Comparison of ENCODE assay signal across 31 cellular contexts in genomic region chr11:22078063-22078462, GRCh38.
DNase-seq lines count a peak whose midpoint lies in the region; ATAC-seq, FAIRE-seq and TF ChIP-seq lines count a peak whose summit lies in the region.
"Had no signal": no experiment of that assay in that cellular context is flagged by ENCODE, and none has a peak within 500 bp of the region (broad histone marks: within the 10 kb centered on the region; RNA-seq: fewer than 3 reads in every experiment).

No MANE protein-coding gene starts in this region.

- intact Hi-C loops in HepG2 (cut with micrococcal nuclease; ENCODE audit: unreplicated experiment) = no loop called here
- intact Hi-C loops in right lobe of liver (cut with DNase I) = no loop called here

- H3K4me1 ChIP-seq in HepG2 (ENCODE audit: insufficient read depth, low read length) (no peaks in the 10 kb centered on the region), right lobe of liver (peaks cover 0 to 50% (median 11%) of the 10 kb centered on the region in 4 donors), SJCRH30 (peaks cover 26% of the 10 kb centered on the region)
- H3K4me1 ChIP-seq: A549, BE2C, Caco-2 had no signal

- WGBS in HepG2 (ENCODE audit: low lambda C conversion rate) = 8% methylated on average over 3 of the region's 3 CpGs
- 58% methylated on average over 3 of the region's 3 CpGs for WGBS in right lobe of liver (ENCODE audit: insufficient coverage, low coverage, low lambda C conversion rate, missing lambda C conversion rate)

- no peak overlapping the region for H3K4me2 ChIP-seq in HepG2 (ENCODE audit: low read depth, low read length)
- H3K4me2 ChIP-seq: A549; BLaER1; BLaER1 treated with 17β-estradiol and CSF1 and Interleukin-3, amounts not matched to agents 10 nM and 100 nM had no signal

- H4K20me1 ChIP-seq in HepG2 (ENCODE audit: insufficient read depth, low read length) = no peaks in the 10 kb centered on the region
- H4K20me1 ChIP-seq: BLaER1; BLaER1 treated with 17β-estradiol and CSF1 and Interleukin-3, amounts not matched to agents 10 nM and 100 nM had no signal

- no peaks in the 10 kb centered on the region for H3K79me2 ChIP-seq in HepG2 (ENCODE audit: insufficient read depth, low read length)

- TF ChIP-seq CTCF in HepG2 (CRISPR knock-in tag; IDR thresholded peaks at IDR 0.05) = no peak
- TF ChIP-seq CTCF in right lobe of liver (IDR thresholded peaks at IDR 0.05) = no peak

- H2AFZ ChIP-seq in HepG2 (ENCODE audit: low read length) = no peak overlapping the region

- no TSS peak for BruUV-seq in HepG2 (replicated peaks; lab: Mats Ljungman, UMichigan)

- ATAC-seq in HepG2 (no peak), right lobe of liver (no peak)
- ATAC-seq: A549; CD8-positive, alpha-beta T cell had no signal

- FAIRE-seq in HepG2 (lab: Jason Lieb, UNC) = no peak
- FAIRE-seq: A204.1, A549, D721Med had no signal

- no peaks in the 10 kb centered on the region for H3K36me3 ChIP-seq in HepG2 (replicated peaks in 1 of 2; ENCODE audit: control insufficient read depth in 1 of 2, insufficient read depth in 2 of 2, low read length in 2 of 2)
- no peaks in the 10 kb centered on the region for H3K36me3 ChIP-seq in right lobe of liver
- H3K36me3 ChIP-seq in SJCRH30 = no peaks in the 10 kb centered on the region
- H3K36me3 ChIP-seq: BE2C, BLaER1 had no signal

- H3K9me3 ChIP-seq in HepG2 (ENCODE audit: low read length) (peaks cover 22% of the 10 kb centered on the region), right lobe of liver (no peaks in the 10 kb centered on the region), SJCRH30 (replicated peaks) (no peaks in the 10 kb centered on the region; the same call in 1 of the 2 replicates)
- H3K9me3 ChIP-seq: A549, BE2C, Caco-2 had no signal

- H3K4me3 ChIP-seq in HepG2 (replicated peaks in 1 of 3; ENCODE audit: insufficient read depth in 1 of 3, low read depth in 2 of 3, low read length in 3 of 3) (no peak overlapping the region), right lobe of liver (no peak overlapping the region), SJCRH30 (no peak overlapping the region)
- H3K4me3 ChIP-seq: A549; BLaER1; BLaER1 treated with 17β-estradiol and CSF1 and Interleukin-3, amounts not matched to agents 10 nM and 100 nM had no signal

- H3K27me3 ChIP-seq in HepG2 (ENCODE audit: control insufficient read depth in 1 of 2, insufficient read depth in 2 of 2, low read length in 2 of 2) (no peaks in the 10 kb centered on the region), right lobe of liver (no peaks in the 10 kb centered on the region), SJCRH30 (no peaks in the 10 kb centered on the region)
- H3K27me3 ChIP-seq: BE2C; BLaER1; BLaER1 treated with 17β-estradiol and CSF1 and Interleukin-3, amounts not matched to agents 10 nM and 100 nM had no signal

- CTCF ChIA-PET in HepG2 (lab: Yijun Ruan, JAX; ENCODE audit: low intra/inter-chr PET ratio, low total read pairs) = no interaction called here

- no peak overlapping the region for H3K9ac ChIP-seq in HepG2 (ENCODE audit: insufficient read depth, low read depth, low read length)
- H3K9ac ChIP-seq: BLaER1; BLaER1 treated with 17β-estradiol and CSF1 and Interleukin-3, amounts not matched to agents 10 nM and 100 nM had no signal

- in situ Hi-C loops in HepG2 (cut with HindIII; ENCODE audit: extremely low pct_ligation_motif_present, low pct_unique_long_range_greater_than_20kb) = no loop called here

- no peak for DNase-seq in HepG2 (ENCODE audit: low spot score)
- DNase-seq in right lobe of liver = no peak
- DNase-seq in SJCRH30 = no peak
- DNase-seq in NCI-H146 (lab: John Stamatoyannopoulos, UW) = no peak
- DNase-seq: 8988T; ACHN; AML-193; BE2C; C1 segment of cervical spinal cord; Caco-2; Calu3; CD4-positive, alpha-beta memory T cell; CD4-positive, alpha-beta T cell; CD4-positive, CD25-positive, alpha-beta regulatory T cell; CD8-positive, alpha-beta memory T cell; CD8-positive, alpha-beta T cell; COR-L47; DMS 273 treated with DMSO at 0.1 percent for 48 hours; DMS153; DMS53; DMS79; DMS79 treated with DMSO at 0.1 percent for 48 hours; DND-41; EL had no signal

- POLR2A ChIA-PET in HepG2 (lab: Yijun Ruan, JAX) = no interaction called here

- TF ChIP-seq POLR2A in HepG2 (IDR thresholded peaks at IDR 0.05; ENCODE audit: insufficient read depth in 1 of 2, low read depth in 2 of 2, low read length in 2 of 2) (no peak), right lobe of liver (IDR thresholded peaks at IDR 0.05) (no peak)

- TF ChIP-seq EP300 in HepG2 (IDR thresholded peaks at IDR 0.05; ENCODE audit: low read depth in 2 of 2, low read length in 2 of 2) (no peak), HepG2 (CRISPR knock-in tag; IDR thresholded peaks at IDR 0.05; ENCODE audit: borderline replicate concordance) (no peak)

- H3K27ac ChIP-seq in HepG2 (ENCODE audit: extremely low read length, insufficient read depth, low read length) (no peak overlapping the region), right lobe of liver (no peak overlapping the region), SJCRH30 (peak overlapping the region; percentile 91)
- H3K27ac ChIP-seq: 22Rv1; A549; BLaER1; BLaER1 treated with 17β-estradiol and CSF1 and Interleukin-3, amounts not matched to agents 10 nM and 100 nM; C4-2B had no signal

- TF ChIP-seq RAD21 in HepG2 (CRISPR knock-in tag; IDR thresholded peaks at IDR 0.05) = no peak

TF ChIP-seq in HepG2, 621 proteins besides CTCF, POLR2A, EP300 and RAD21:
- no peak for TF ChIP-seq NCOA2 (CRISPR knock-in tag; IDR thresholded peaks at IDR 0.05)
- TF ChIP-seq CREB1 (IDR thresholded peaks at IDR 0.05) = peak; percentile 89
- no peak for TF ChIP-seq CREB1 (CRISPR knock-in tag; IDR thresholded peaks at IDR 0.05)
- no peak for TF ChIP-seq JUND (CRISPR knock-in tag; IDR thresholded peaks at IDR 0.05)
- TF ChIP-seq ATF7 (IDR thresholded peaks at IDR 0.05) = peak; percentile 88
- TF ChIP-seq ATF7 (CRISPR knock-in tag; IDR thresholded peaks at IDR 0.05) = no peak
- TF ChIP-seq MTA3 (CRISPR knock-in tag; IDR thresholded peaks at IDR 0.05) = no peak
- no peak for TF ChIP-seq RARA (CRISPR knock-in tag; IDR thresholded peaks at IDR 0.05)
